ENCODE assay signal across 33 cellular contexts in genomic region chr10:111504376-111504775, GRCh38.
"Had no signal": no experiment of that assay in that cellular context is flagged by ENCODE, and none has a peak within 500 bp of the region (broad histone marks: within the 10 kb centered on the region; RNA-seq: fewer than 3 reads in every experiment).

No MANE protein-coding gene starts in this region.

- H3K27me3 ChIP-seq: adrenal gland, body of pancreas, brain microvascular endothelial cell, breast epithelium had no signal

- ATAC-seq: activated CD8-positive, alpha-beta T cell treated with anti-CD3 and anti-CD28 coated beads for 36 hours; activated naive CD4-positive, alpha-beta T cell treated with anti-CD3 and anti-CD28 coated beads, Interleukin-2, amount 50 U/mL, for 72 hours; activated T-cell treated with anti-CD3 and anti-CD28 coated beads, Interleukin-2, amount 50 U/mL, for 4 hours; activated T-cell treated with anti-CD3 and anti-CD28 coated beads, Interleukin-2, amount 50 U/mL, for 72 hours; activated T-helper 17 cell treated with anti-CD3 and anti-CD28 coated beads, Interleukin-2, amount 50 U/mL, for 72 hours; body of pancreas had no signal

- H3K4me3 ChIP-seq: adrenal gland, body of pancreas, breast epithelium had no signal

- H3K9me3 ChIP-seq: body of pancreas had no signal

- H3K36me3 ChIP-seq: adrenal gland, brain microvascular endothelial cell, breast epithelium had no signal

- DNase-seq: activated B cell treated with CpG ODN at 0.5 μM for 24 hours; activated CD4-positive, alpha-beta memory T cell treated with anti-CD3 and anti-CD28 coated beads for 36 hours; activated CD4-positive, alpha-beta T cell treated with anti-CD3 and anti-CD28 coated beads for 4 hours; activated CD4-positive, alpha-beta T cell treated with anti-CD3 and anti-CD28 coated beads, Interleukin-2, amount 10 ng/mL, durations not matched to agents 24 days and 14 days; activated CD4-positive, alpha-beta T cell treated with anti-CD3 and anti-CD28 coated beads, Interleukin-2, amount 50 U/mL, for 1 hour; activated CD4-positive, alpha-beta T cell treated with anti-CD3 and anti-CD28 coated beads, Interleukin-2, amount 50 U/mL, for 4 hours; activated CD4-positive, CD25-positive, alpha-beta regulatory T cell treated with anti-CD3 and anti-CD28 coated beads, Interleukin-2, amount 50 U/mL, for 72 hours; activated CD8-positive, alpha-beta memory T cell treated with anti-CD3 and anti-CD28 coated beads, Interleukin-2, amount 50 U/mL, for 4 hours; activated CD8-positive, alpha-beta T cell treated with anti-CD3 and anti-CD28 coated beads for 36 hours; activated effector memory CD4-positive, alpha-beta T cell treated with anti-CD3 and anti-CD28 coated beads, Interleukin-2, amount 50 U/mL, for 16 hours; activated gamma-delta T cell treated with Interleukin-2 at 50 U/mL for 16 hours; activated naive CD4-positive, alpha-beta T cell; activated naive CD4-positive, alpha-beta T cell treated with anti-CD3 and anti-CD28 coated beads for 36 hours; activated naive CD4-positive, alpha-beta T cell treated with anti-CD3 and anti-CD28 coated beads, Interleukin-2, amount 50 U/mL, for 16 hours; activated naive CD8-positive, alpha-beta T cell treated with anti-CD3 and anti-CD28 coated beads for 36 hours; activated T-cell treated with anti-CD3 and anti-CD28 coated beads for 4 hours; activated T-cell treated with anti-CD3 and anti-CD28 coated beads, Interleukin-2, amount 50 U/mL, for 1 hour; activated T-cell treated with anti-CD3 and anti-CD28 coated beads, Interleukin-2, amount 50 U/mL, for 4 hours; activated T-cell treated with anti-CD3 and anti-CD28 coated beads, Interleukin-2, amount 50 U/mL, for 72 hours; adrenal gland; amniotic stem cell; aorta; body of pancreas; brain microvascular endothelial cell; central memory CD4-positive, alpha-beta T cell; cerebellar nuclear complex; T-helper 1 cell; T-helper 2 cell; T-helper 9 cell had no signal

- H3K4me1 ChIP-seq: adrenal gland, body of pancreas, breast epithelium had no signal

- H3K27ac ChIP-seq: adrenal gland, body of pancreas, brain microvascular endothelial cell, breast epithelium, VCaP had no signal
